8 cellular contexts compared by ENCODE assay signal in the genomic region with DNA sequence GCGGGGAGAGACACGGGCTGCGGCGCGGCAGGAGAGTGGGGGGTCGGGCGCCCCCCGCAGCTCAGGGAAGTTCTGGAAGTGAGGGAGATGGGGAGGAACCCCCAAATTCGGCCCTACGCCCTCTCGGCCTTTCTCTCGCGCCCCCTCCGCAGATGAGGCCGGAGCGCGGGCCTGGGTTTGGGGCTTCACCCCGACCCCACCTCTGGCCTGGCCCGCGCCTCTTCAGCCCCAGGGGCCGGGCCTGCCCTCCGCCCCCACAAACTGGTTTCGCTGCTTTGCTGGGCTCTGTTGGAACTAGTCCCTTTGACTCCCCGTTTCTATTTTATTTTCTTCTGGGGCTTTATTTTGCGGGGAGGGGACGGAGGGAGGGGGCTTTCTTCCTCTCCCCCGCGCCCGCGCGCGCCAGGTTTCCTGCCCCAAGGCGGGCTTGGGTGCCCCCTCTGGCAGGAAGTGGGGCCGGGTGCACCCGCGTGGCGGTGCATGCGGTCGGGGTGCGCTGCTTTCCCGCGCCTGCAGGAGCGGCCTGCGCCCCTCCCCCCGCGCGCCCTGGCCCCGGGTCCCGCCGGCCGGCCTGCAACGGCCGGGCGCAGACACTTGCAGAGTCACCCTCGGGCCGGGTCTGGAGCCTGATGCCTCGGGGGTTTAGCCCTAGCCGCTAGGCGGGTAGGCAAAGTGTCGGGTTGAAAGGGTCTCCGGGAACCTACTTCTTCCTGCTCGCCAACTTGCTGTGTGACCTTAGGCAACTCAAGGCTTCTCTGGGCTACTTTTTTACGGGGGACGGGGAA. TPM values are rescaled to one million over a fixed set of nuclear protein-coding genes. Genes with fewer than 3 reads are reported as not detected.
DNase-seq lines count a peak whose midpoint lies in the region; ATAC-seq and TF ChIP-seq lines count a peak whose summit lies in the region.

No MANE protein-coding gene starts in this region.

- no peaks in the 10 kb centered on the region for H3K27me3 Mint-ChIP-seq in activated naive CD8-positive, alpha-beta T cell

- peaks cover 9 to 34% of the 10 kb centered on the region in 2 experiments for H3K4me1 ChIP-seq in SK-N-SH (ENCODE audit: control insufficient read depth in 1 of 2, insufficient read depth in 2 of 2, low read depth in 1 of 2, low read length in 1 of 2)
- peaks cover 0 to 27% (median 18%) of the 10 kb centered on the region in 4 donors for H3K4me1 ChIP-seq in sigmoid colon

- CTCF ChIA-PET in SK-N-SH (lab: Yijun Ruan, JAX), result interaction anchor here (1.4 to 2.0 kb wide), 3 partner anchors 11 to 289 kb away, joined by 4 to 18 read pairs (median 4); no protein-coding TSS in a partner anchor

- TF ChIP-seq EP300 in SK-N-SH (IDR thresholded peaks at IDR 0.05; ENCODE audit: borderline replicate concordance in 1 of 2, low read depth in 1 of 2, low read length in 1 of 2) (0 out of 4 replicates have a peak, but pooled peaks of 1 of the 2 experiments have one; percentile 2), sigmoid colon (IDR thresholded peaks at IDR 0.05) (no peak)

- peak; percentile 16 for ATAC-seq in HG03097 (IDR thresholded peaks at IDR 0.05; ENCODE audit: low FRiP score, unreplicated experiment)
- ATAC-seq in left ventricle myocardium superior, result peak; percentile 7
- ATAC-seq in HG02973 (IDR thresholded peaks at IDR 0.05; ENCODE audit: unreplicated experiment), result no peak

- no peaks in the 10 kb centered on the region for H3K9me3 ChIP-seq in SK-N-SH
- no peaks in the 10 kb centered on the region for H3K9me3 ChIP-seq in sigmoid colon

- no peak for TF ChIP-seq RAD21 in SK-N-SH (IDR thresholded peaks at IDR 0.05; ENCODE audit: low read length)

- no peak for TF ChIP-seq POLR2A in sigmoid colon (IDR thresholded peaks at IDR 0.05)

- H3K36me3 ChIP-seq in SK-N-SH (replicated peaks in 1 of 2; ENCODE audit: control insufficient read depth in 1 of 2, insufficient read depth in 2 of 2, low read length in 1 of 2) (peaks cover 11 to 17% of the 10 kb centered on the region in 2 experiments), sigmoid colon (peaks cover 0 to 4% (median 0%) of the 10 kb centered on the region in 4 donors)

- peaks cover 57% of the 10 kb centered on the region for H3K4me1 Mint-ChIP-seq in activated naive CD8-positive, alpha-beta T cell (ENCODE audit: low read depth)

- H3K4me2 ChIP-seq in SK-N-SH, result peak overlapping the region; percentile 81

- intact Hi-C loops in left ventricle myocardium superior (cut with micrococcal nuclease) (no loop called here), sigmoid colon (cut with DNase I) (loop anchor here (1.0 kb wide), 1 partner anchor 42 kb away; no protein-coding TSS in a partner anchor)

- peak overlapping the region; percentile 97 for H3K27ac Mint-ChIP-seq in activated naive CD8-positive, alpha-beta T cell

- H2AFZ ChIP-seq in SK-N-SH (ENCODE audit: low read depth), result peak overlapping the region; percentile 76; the same call in 1 of the 2 replicates

- POLR2A ChIA-PET in SK-N-SH (lab: Yijun Ruan, JAX), result interaction anchor here (1.2 to 1.7 kb wide), 2 partner anchors 10 to 14 kb away, joined by 3 to 15 read pairs; no protein-coding TSS in a partner anchor

- H3K27ac ChIP-seq in SK-N-SH (ENCODE audit: low read depth in 2 of 2, low read length in 1 of 2) (peak overlapping the region; percentile 72 to 85), sigmoid colon (peak overlapping the region; percentile 74 to 79 (median 78))

- peaks cover 9% of the 10 kb centered on the region for H3K36me3 Mint-ChIP-seq in activated naive CD8-positive, alpha-beta T cell

- H3K9me3 Mint-ChIP-seq in activated naive CD8-positive, alpha-beta T cell (ENCODE audit: low read depth), result no peaks in the 10 kb centered on the region

- WGBS in SK-N-SH (ENCODE audit: low lambda C conversion rate), result 5% methylated on average over 31 of the region's 64 CpGs
- WGBS in sigmoid colon, 2 donors, result 2 to 3% methylated on average over 64 of the region's 64 CpGs

- peak overlapping the region; percentile 94 for H3K4me3 Mint-ChIP-seq in activated naive CD8-positive, alpha-beta T cell

- H3F3A ChIP-seq in SK-N-SH (replicated peaks; ENCODE audit: insufficient read depth), result peaks cover 40% of the 10 kb centered on the region

- no peaks in the 10 kb centered on the region for H3K9me2 ChIP-seq in SK-N-SH

- TF ChIP-seq CTCF in SK-N-SH (IDR thresholded peaks at IDR 0.05) (peak; percentile 50), sigmoid colon (IDR thresholded peaks at IDR 0.05) (peak in 1 of 4 experiments; percentile 44)

- peaks cover 30% of the 10 kb centered on the region for H3K79me2 ChIP-seq in SK-N-SH (ENCODE audit: insufficient read depth)

- peak overlapping the region; percentile 95 for H3K9ac ChIP-seq in SK-N-SH

- H3K27me3 ChIP-seq in SK-N-SH (ENCODE audit: insufficient read depth) (no peaks in the 10 kb centered on the region), sigmoid colon (no peaks in the 10 kb centered on the region)

- H3K4me3 ChIP-seq in SK-N-SH (ENCODE audit: low read depth in 2 of 2, low read length in 1 of 2) (peak overlapping the region; percentile 80 to 82), sigmoid colon (peak overlapping the region; percentile 45 to 81 (median 70))

- DNase-seq in GM03348 (ENCODE audit: low spot score) (peak; percentile 69), SK-N-SH (peak; percentile 91), left ventricle myocardium superior (peak; percentile 61), sigmoid colon (peak; percentile 68), cortex of kidney (lab: John Stamatoyannopoulos, UW) (no peak)

- no peaks in the 10 kb centered on the region for H4K20me1 ChIP-seq in SK-N-SH (ENCODE audit: insufficient read depth)

TF ChIP-seq in SK-N-SH, 30 proteins besides CTCF, POLR2A, EP300 and RAD21 (continues in another document):
- TF ChIP-seq TCF12 (IDR thresholded peaks at IDR 0.05) (no peak), RCOR1 (IDR thresholded peaks at IDR 0.05; ENCODE audit: low read length) (no peak), MAX (IDR thresholded peaks at IDR 0.05; ENCODE audit: low read depth) (peak; percentile 90), ELF1 (IDR thresholded peaks at IDR 0.05) (no peak), EZH2phosphoT487 (IDR thresholded peaks at IDR 0.05; ENCODE audit: borderline replicate concordance, low read depth) (no peak), MEF2A (IDR thresholded peaks at IDR 0.05; ENCODE audit: borderline replicate concordance, low read depth) (no peak), SMC3 (IDR thresholded peaks at IDR 0.05; ENCODE audit: low read depth, low read length) (0 out of 2 replicates have a peak, but pooled peaks have one; percentile 12), NFIC (IDR thresholded peaks at IDR 0.05; ENCODE audit: borderline replicate concordance) (no peak), MXI1 (IDR thresholded peaks at IDR 0.05; ENCODE audit: low read depth, low read length) (peak; percentile 67), FOXJ3 (CRISPR knock-in tag; IDR thresholded peaks at IDR 0.05) (no peak)
- TF ChIP-seq, protein P1, sequence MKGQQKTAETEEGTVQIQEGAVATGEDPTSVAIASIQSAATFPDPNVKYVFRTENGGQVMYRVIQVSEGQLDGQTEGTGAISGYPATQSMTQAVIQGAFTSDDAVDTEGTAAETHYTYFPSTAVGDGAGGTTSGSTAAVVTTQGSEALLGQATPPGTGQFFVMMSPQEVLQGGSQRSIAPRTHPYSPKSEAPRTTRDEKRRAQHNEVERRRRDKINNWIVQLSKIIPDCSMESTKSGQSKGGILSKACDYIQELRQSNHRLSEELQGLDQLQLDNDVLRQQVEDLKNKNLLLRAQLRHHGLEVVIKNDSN (IDR thresholded peaks at IDR 0.05; ENCODE audit: borderline replicate concordance, low read depth), result no peak
- TF ChIP-seq, protein P2, sequence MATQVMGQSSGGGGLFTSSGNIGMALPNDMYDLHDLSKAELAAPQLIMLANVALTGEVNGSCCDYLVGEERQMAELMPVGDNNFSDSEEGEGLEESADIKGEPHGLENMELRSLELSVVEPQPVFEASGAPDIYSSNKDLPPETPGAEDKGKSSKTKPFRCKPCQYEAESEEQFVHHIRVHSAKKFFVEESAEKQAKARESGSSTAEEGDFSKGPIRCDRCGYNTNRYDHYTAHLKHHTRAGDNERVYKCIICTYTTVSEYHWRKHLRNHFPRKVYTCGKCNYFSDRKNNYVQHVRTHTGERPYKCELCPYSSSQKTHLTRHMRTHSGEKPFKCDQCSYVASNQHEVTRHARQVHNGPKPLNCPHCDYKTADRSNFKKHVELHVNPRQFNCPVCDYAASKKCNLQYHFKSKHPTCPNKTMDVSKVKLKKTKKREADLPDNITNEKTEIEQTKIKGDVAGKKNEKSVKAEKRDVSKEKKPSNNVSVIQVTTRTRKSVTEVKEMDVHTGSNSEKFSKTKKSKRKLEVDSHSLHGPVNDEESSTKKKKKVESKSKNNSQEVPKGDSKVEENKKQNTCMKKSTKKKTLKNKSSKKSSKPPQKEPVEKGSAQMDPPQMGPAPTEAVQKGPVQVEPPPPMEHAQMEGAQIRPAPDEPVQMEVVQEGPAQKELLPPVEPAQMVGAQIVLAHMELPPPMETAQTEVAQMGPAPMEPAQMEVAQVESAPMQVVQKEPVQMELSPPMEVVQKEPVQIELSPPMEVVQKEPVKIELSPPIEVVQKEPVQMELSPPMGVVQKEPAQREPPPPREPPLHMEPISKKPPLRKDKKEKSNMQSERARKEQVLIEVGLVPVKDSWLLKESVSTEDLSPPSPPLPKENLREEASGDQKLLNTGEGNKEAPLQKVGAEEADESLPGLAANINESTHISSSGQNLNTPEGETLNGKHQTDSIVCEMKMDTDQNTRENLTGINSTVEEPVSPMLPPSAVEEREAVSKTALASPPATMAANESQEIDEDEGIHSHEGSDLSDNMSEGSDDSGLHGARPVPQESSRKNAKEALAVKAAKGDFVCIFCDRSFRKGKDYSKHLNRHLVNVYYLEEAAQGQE (IDR thresholded peaks at IDR 0.05; ENCODE audit: low read depth, low read length), result no peak

RNA-seq across cellular contexts. Expression of gene HMGA1, which starts 1.2 kb away (rescaled TPM):
- polyA plus RNA-seq in SK-N-SH (2012; rRNA removed), result 185 and 433 TPM in 2 replicates
- 168 and 262 TPM in 2 replicates for polyA plus RNA-seq in SK-N-SH (2012; cell fraction: cytosol; rRNA removed)
- 132 and 146 TPM in 2 replicates for polyA plus RNA-seq in SK-N-SH (2012; cell fraction: nucleus; rRNA removed)
- 51.9 TPM for total RNA-seq in left ventricle myocardium superior
- 10 to 100 TPM in 2 of 4 donors, 1 to 10 TPM in 2; 6.9 to 12.1 (median 9.4) TPM for total RNA-seq in sigmoid colon
- polyA plus RNA-seq in sigmoid colon, result 100 to 1,000 TPM in 2 of 3 donors, 10 to 100 TPM in 1; 89.7 to 311 (median 111) TPM

RNA-seq across cellular contexts. Expression of gene SMIM29, which starts 10.9 kb away (rescaled TPM):
- polyA plus RNA-seq in SK-N-SH (2012; rRNA removed), result 50.2 and 52.2 TPM in 2 replicates
- polyA plus RNA-seq in SK-N-SH (2012; cell fraction: cytosol; rRNA removed), result 20.6 and 31.3 TPM in 2 replicates
- 41.8 and 68.7 TPM in 2 replicates for polyA plus RNA-seq in SK-N-SH (2012; cell fraction: nucleus; rRNA removed)
- total RNA-seq in left ventricle myocardium superior, result 19.7 TPM
- 10 to 100 TPM; 16.8 to 34.3 (median 27.6) TPM for total RNA-seq in sigmoid colon
- polyA plus RNA-seq in sigmoid colon, result 10 to 100 TPM; 22.9 to 39.0 (median 23.7) TPM
